Comparison of ENCODE assay signal across 21 cellular contexts in genomic region chr1:29753771-29754607, GRCh38.
DNase-seq lines count a peak whose midpoint lies in the region; ATAC-seq and TF ChIP-seq lines count a peak whose summit lies in the region.
"Had no signal": no experiment of that assay in that cellular context is flagged by ENCODE, and none has a peak within 500 bp of the region (broad histone marks: within the 10 kb centered on the region; RNA-seq: fewer than 3 reads in every experiment).

No MANE protein-coding gene starts in this region.

- DNase-seq in right atrium auricular region (ENCODE audit: low spot score) (peak; percentile 47), left ventricle myocardium inferior (no peak), NCI-H82 treated with DMSO at 0.1 percent for 48 hours (lab: John Stamatoyannopoulos, UW; ENCODE audit: unreplicated experiment) (peak; percentile 11), mesenteric fat pad (ENCODE audit: low spot score) (peak; percentile 65), NCI-H2081 treated with DMSO at 0.1 percent for 48 hours (lab: John Stamatoyannopoulos, UW) (no peak), HAP-1 (ENCODE audit: low spot score in 2 of 2) (no peak), inferior parietal cortex (ENCODE audit: extremely low spot score) (no peak)
- DNase-seq: activated CD4-positive, alpha-beta T cell treated with anti-CD3 and anti-CD28 coated beads, Interleukin-2, amount 50 U/mL, for 48 hours; activated T-cell treated with anti-CD3 and anti-CD28 coated beads, Interleukin-2, amount 50 U/mL, for 24 hours; brain microvascular endothelial cell; effector memory CD8-positive, alpha-beta T cell; esophagus squamous epithelium; gastrocnemius medialis; hypothalamus; NCI-H187; retina; stimulated activated CD4-positive, alpha-beta T cell treated with anti-CD3 and anti-CD28 coated beads, Interleukin-12 subunit alpha, Interleukin-12 subunit beta, amount 100 ng/mL, for 4 hours had no signal

- TF ChIP-seq POLR2A in GM18505 (IDR thresholded peaks at IDR 0.05; ENCODE audit: borderline replicate concordance, extremely low read depth, insufficient read depth, insufficient read length): no peak

- TF ChIP-seq CTCF in right atrium auricular region (IDR thresholded peaks at IDR 0.05): no peak
- no peak for TF ChIP-seq CTCF in left ventricle myocardium inferior (IDR thresholded peaks at IDR 0.05; ENCODE audit: borderline replicate concordance)

- H3K27me3 ChIP-seq in right atrium auricular region (no peaks in the 10 kb centered on the region), left ventricle myocardium inferior (ENCODE audit: low read depth) (peaks cover 70% of the 10 kb centered on the region), HAP-1 (ENCODE audit: low read depth) (no peaks in the 10 kb centered on the region)
- H3K27me3 ChIP-seq: adrenal gland, brain microvascular endothelial cell, gastrocnemius medialis had no signal

- H3K9me3 ChIP-seq in right atrium auricular region (no peaks in the 10 kb centered on the region), left ventricle myocardium inferior (replicated peaks) (no peaks in the 10 kb centered on the region), HAP-1 (no peaks in the 10 kb centered on the region)
- H3K9me3 ChIP-seq: adrenal gland, esophagus squamous epithelium, gastrocnemius medialis had no signal

- ATAC-seq in GM18505 (IDR thresholded peaks at IDR 0.05; ENCODE audit: unreplicated experiment): no peak
- ATAC-seq: effector memory CD8-positive, alpha-beta T cell; gastrocnemius medialis; K562 had no signal

- intact Hi-C loops in left ventricle myocardium inferior (cut with micrococcal nuclease): no loop called here

- H3K4me1 ChIP-seq in right atrium auricular region (no peaks in the 10 kb centered on the region), left ventricle myocardium inferior (no peaks in the 10 kb centered on the region), HAP-1 (no peaks in the 10 kb centered on the region)
- H3K4me1 ChIP-seq: adrenal gland, esophagus squamous epithelium, gastrocnemius medialis had no signal

- in situ Hi-C loops in HAP-1 (cut with MboI; ENCODE audit: low sequenced_read_pairs): no loop called here

- H3K36me3 ChIP-seq in right atrium auricular region (no peaks in the 10 kb centered on the region), left ventricle myocardium inferior (no peaks in the 10 kb centered on the region), HAP-1 (replicated peaks) (no peaks in the 10 kb centered on the region)
- H3K36me3 ChIP-seq: adrenal gland, brain microvascular endothelial cell, esophagus squamous epithelium, gastrocnemius medialis had no signal

- no peak overlapping the region for H3K27ac ChIP-seq in right atrium auricular region
- H3K27ac ChIP-seq in left ventricle myocardium inferior (replicated peaks): no peak overlapping the region
- H3K27ac ChIP-seq: adrenal gland, brain microvascular endothelial cell, C4-2B, esophagus squamous epithelium, gastrocnemius medialis had no signal

- H3K4me3 ChIP-seq in right atrium auricular region: no peak overlapping the region
- H3K4me3 ChIP-seq in left ventricle myocardium inferior: no peak overlapping the region
- H3K4me3 ChIP-seq in HAP-1: no peak overlapping the region
- H3K4me3 ChIP-seq: adrenal gland, esophagus squamous epithelium, gastrocnemius medialis, K562 had no signal

Comparison
In these comparisons a context has a peak if more than half of its experiments do, and no peak if none do; other contexts are left out.
1. DNase-seq: peak in right atrium auricular region (single experiment), NCI-H82 treated with DMSO at 0.1 percent for 48 hours (single experiment) and mesenteric fat pad (single experiment); none in left ventricle myocardium inferior (single experiment), NCI-H2081 treated with DMSO at 0.1 percent for 48 hours (single experiment), HAP-1 (0 of 2) and inferior parietal cortex (single experiment).